8 cellular contexts compared by ENCODE assay signal in genomic region chr16:21540770-21541433, GRCh38. TPM values are rescaled to one million over a fixed set of nuclear protein-coding genes. Genes with fewer than 3 reads are reported as not detected.
DNase-seq lines count a peak whose midpoint lies in the region; ATAC-seq, FAIRE-seq and TF ChIP-seq lines count a peak whose summit lies in the region.
"Not testable (repeated sequence)": the region's sequence is repeated elsewhere in the genome, so short reads cannot be mapped to it uniquely, and the experiment has no call there.

No MANE protein-coding gene starts in this region.

- H2AFZ ChIP-seq in Loucy (ENCODE audit: low read length); K562 (ENCODE audit: low read depth, low read length): not testable (repeated sequence)

- not testable (repeated sequence) for H3K36me3 ChIP-seq in Loucy (ENCODE audit: insufficient read depth, low read length); K562 (ENCODE audit: control insufficient read depth, insufficient read depth, low read length)

- H4K20me1 ChIP-seq in Loucy (ENCODE audit: insufficient read depth, low read length, poor library complexity, severe bottlenecking); K562 (replicated peaks; ENCODE audit: control insufficient read depth, insufficient read depth, low read length): not testable (repeated sequence)

- TF ChIP-seq EP300 in K562 (IDR thresholded peaks at IDR 0.05; ENCODE audit: low read length), result not testable (repeated sequence)

- H3K9me1 ChIP-seq in K562 (ENCODE audit: control insufficient read depth, insufficient read depth, low read length), result not testable (repeated sequence)

- H3K4me3 ChIP-seq in Loucy (ENCODE audit: low read length, poor library complexity, severe bottlenecking), result peak overlapping the region; percentile 37
- H3K4me3 ChIP-seq in K562, result not testable (repeated sequence)

- DNase-seq in GM13977 (ENCODE audit: low spot score), result peak; percentile 22
- DNase-seq in activated CD8-positive, alpha-beta memory T cell treated with anti-CD3 and anti-CD28 coated beads for 24 hours, result peak; percentile 94
- DNase-seq in K562 (ENCODE audit: extremely low read depth in 1 of 4, low spot score in 3 of 4); neural crest cell (ENCODE audit: low read depth, low spot score): not testable (repeated sequence)
- DNase-seq in stimulated activated CD8-positive, alpha-beta memory T cell treated with anti-CD3 and anti-CD28 coated beads, Interleukin-7, amount 100 ng/mL, for 48 hours (ENCODE audit: extremely low read depth in 1 of 2, low read depth in 1 of 2), result peak; percentile 67 to 71

- POLR2A ChIA-PET in K562 (lab: Yijun Ruan, JAX), result not testable (repeated sequence)

- not testable (repeated sequence) for H3F3A ChIP-seq in Loucy (ENCODE audit: low read depth)

- FAIRE-seq in K562 (lab: Jason Lieb, UNC), result not testable (repeated sequence)

- H3K4me2 ChIP-seq in Loucy (ENCODE audit: low read depth, low read length, poor library complexity, severe bottlenecking), result peak overlapping the region; percentile 66
- H3K4me2 ChIP-seq in K562 (ENCODE audit: insufficient read depth, low read length), result not testable (repeated sequence)

- not testable (repeated sequence) for H3K9ac ChIP-seq in Loucy (ENCODE audit: low read depth, low read length, poor library complexity, severe bottlenecking)
- H3K9ac ChIP-seq in K562 (ENCODE audit: insufficient read depth in 1 of 2, low read depth in 2 of 2, low read length in 2 of 2), result peak overlapping the region in 1 of 2 experiments; percentile 52; a peak in 1 of 4 replicates

- not testable (repeated sequence) for H3K4me3 Mint-ChIP-seq in neural crest cell

- not testable (repeated sequence) for H3K27me3 Mint-ChIP-seq in neural crest cell (ENCODE audit: low read depth)

- intact Hi-C loops in K562 (cut with micrococcal nuclease), result not testable (repeated sequence)

- ATAC-seq in GM21390 (IDR thresholded peaks at IDR 0.05; ENCODE audit: unreplicated experiment) (peak; percentile 59), HG03039 (IDR thresholded peaks at IDR 0.05; ENCODE audit: unreplicated experiment) (peak; percentile 60)
- ATAC-seq in K562, result not testable (repeated sequence)

- BruUV-seq in K562 (replicated peaks; lab: Mats Ljungman, UMichigan), result not testable (repeated sequence)

- H3K9me3 ChIP-seq in Loucy (ENCODE audit: insufficient read depth, low read depth, low read length); K562 (replicated peaks; ENCODE audit: control insufficient read depth, insufficient read depth, low read depth, low read length): not testable (repeated sequence)

- TF ChIP-seq CTCF in GM13977 (IDR thresholded peaks at IDR 0.05; ENCODE audit: extremely low read depth, insufficient read depth, missing control alignments); Loucy (conservative IDR thresholded peaks at IDR 0.05; ENCODE audit: low read length); K562 (IDR thresholded peaks at IDR 0.05 in 2 of 3, conservative IDR thresholded peaks at IDR 0.05 in 1 of 3; ENCODE audit: insufficient read depth in 2 of 3, low read depth in 1 of 3, low read length in 3 of 3); neural crest cell (conservative IDR thresholded peaks at IDR 0.05): not testable (repeated sequence)

- not testable (repeated sequence) for H3K27me3 ChIP-seq in Loucy (ENCODE audit: insufficient read depth, low read length, poor library complexity, severe bottlenecking); K562 (ENCODE audit: control insufficient read depth in 2 of 2, insufficient read depth in 2 of 2, low read length in 2 of 2)

- CTCF ChIA-PET in K562 (lab: Yijun Ruan, JAX; ENCODE audit: low intra/inter-chr PET ratio), result not testable (repeated sequence)

- peak overlapping the region; percentile 87 for H3K27ac Mint-ChIP-seq in neural crest cell (ENCODE audit: unreplicated experiment)

- H3K27ac ChIP-seq in K562 (ENCODE audit: extremely low read depth, low read depth, low read length), result not testable (repeated sequence)

- in situ Hi-C loops in GM13977 (cut with MboI; ENCODE audit: low pct_unique_long_range_greater_than_20kb, low sequenced_read_pairs, unreplicated experiment); K562 (cut with MboI): not testable (repeated sequence)

- not testable (repeated sequence) for H3K9me3 Mint-ChIP-seq in neural crest cell

- not testable (repeated sequence) for H3K9me2 ChIP-seq in Loucy (replicated peaks; ENCODE audit: low read depth, low read length)

- not testable (repeated sequence) for TF ChIP-seq RAD21 in K562 (CRISPR knock-in tag; conservative IDR thresholded peaks at IDR 0.05 in 1 of 2, IDR thresholded peaks at IDR 0.05 in 1 of 2)

- not testable (repeated sequence) for H3K79me2 ChIP-seq in Loucy (ENCODE audit: insufficient read depth, low read length); K562 (ENCODE audit: control insufficient read depth, insufficient read depth, low read length)

- TF ChIP-seq POLR2A in K562 (conservative IDR thresholded peaks at IDR 0.05), result not testable (repeated sequence)

- WGBS in K562 (ENCODE audit: insufficient coverage, low coverage, missing lambda C conversion rate), result 58% methylated on average over 19 of the region's 21 CpGs

- H3K4me1 Mint-ChIP-seq in neural crest cell, result not testable (repeated sequence)

- not testable (repeated sequence) for H3K36me3 Mint-ChIP-seq in neural crest cell (ENCODE audit: low read depth)

- H3K4me1 ChIP-seq in Loucy (ENCODE audit: insufficient read depth, low read length, poor library complexity, severe bottlenecking), result peaks cover 23% of the 10 kb centered on the region
- H3K4me1 ChIP-seq in K562 (replicated peaks in 1 of 2; ENCODE audit: control insufficient read depth in 2 of 2, insufficient read depth in 2 of 2, low read length in 2 of 2), result peaks cover 6 to 12% of the 10 kb centered on the region in 2 experiments; a peak in 4 of 5 replicates

TF ChIP-seq in K562, 482 proteins besides CTCF, POLR2A, EP300 and RAD21:
- TF ChIP-seq STAG1 (CRISPR knock-in tag; IDR thresholded peaks at IDR 0.05; ENCODE audit: borderline replicate concordance) (0 out of 2 replicates have a peak, but pooled peaks have one; percentile 24), ZC3H4 (CRISPR knock-in tag; IDR thresholded peaks at IDR 0.05; ENCODE audit: borderline replicate concordance) (0 out of 2 replicates have a peak, but pooled peaks have one; percentile 51)

RNA-seq across cellular contexts. Expression of gene METTL9, which starts 58.5 kb away (rescaled TPM):
- 42.0 and 73.0 TPM in 2 replicates for total RNA-seq in K562 (2011; cell fraction: chromatin; rRNA removed; ENCODE audit: low replicate concordance)
- 27.7 and 29.2 TPM in 2 replicates for total RNA-seq in K562 (2011; cell fraction: nucleolus; rRNA removed)
- 44.9 and 62.3 TPM in 2 replicates for total RNA-seq in K562 (2011; cell fraction: nucleoplasm; rRNA removed)
- total RNA-seq in K562 (2014; rRNA removed) (69.1 and 74.8 TPM in 2 replicates), K562 (2014; rRNA removed; fragmentation: Illumina TruSeq; extraction: Trizol) (81.2 and 105 TPM in 2 replicates), K562 (2015; rRNA removed; fragmentation: Illumina TruSeq; extraction: Trizol) (80.9 and 82.2 TPM in 2 replicates), K562 (2021) (65.8 and 66.1 TPM in 2 replicates), neural crest cell (172 and 175 TPM in 2 replicates)
- polyA plus RNA-seq in K562 (2011; rRNA removed) (85.0 and 107 TPM in 2 replicates), K562 (2014; fragmentation: Illumina TruSeq; extraction: Trizol) (67.6 and 79.1 TPM in 2 replicates), K562 (2014; fragmentation: Nextera tagmentation; extraction: Ambion mirVana) (10 to 100 TPM; 12.2 to 16.3 TPM), K562 (2014; rRNA removed) (70.8 and 86.0 TPM in 2 replicates)
- 27.8 and 39.5 TPM in 2 replicates for polyA plus RNA-seq in K562 (2011; cell fraction: cytosol; rRNA removed)
- polyA plus RNA-seq in K562 (2011; cell fraction: nucleus; rRNA removed), result 9.7 and 27.7 TPM in 2 replicates
- 58.8 and 97.2 TPM in 2 replicates for polyA plus RNA-seq in K562 (2012)
- polyA minus RNA-seq in K562 (2011; rRNA and poly(A)+ RNA removed), result 39.8 and 63.4 TPM in 2 replicates
- polyA minus RNA-seq in K562 (2011; cell fraction: cytosol; rRNA and poly(A)+ RNA removed), result 24.4 and 27.4 TPM in 2 replicates
- polyA minus RNA-seq in K562 (2011; cell fraction: nucleus; rRNA and poly(A)+ RNA removed), result 16.8 and 24.0 TPM in 2 replicates
